ENCODE assay signal across 8 cellular contexts in the genomic region with DNA sequence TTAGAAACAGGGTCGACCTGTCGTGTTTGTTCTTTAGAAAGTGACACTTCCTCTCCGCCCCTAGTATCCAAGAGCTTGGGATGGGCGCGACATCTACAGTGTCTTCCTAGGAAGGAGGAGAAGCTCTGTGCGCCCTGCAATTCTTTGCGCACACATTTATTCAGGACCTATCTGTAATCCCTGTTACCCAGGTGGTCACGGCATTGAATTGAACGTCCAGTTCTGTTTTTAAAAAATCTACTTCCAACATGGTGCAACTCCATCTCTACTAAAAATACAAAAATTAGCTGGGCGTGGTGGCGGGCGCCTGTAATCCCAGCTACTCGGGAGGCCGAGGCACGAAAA. TPM values are rescaled to one million over a fixed set of nuclear protein-coding genes. Genes with fewer than 3 reads are reported as not detected.
DNase-seq lines count a peak whose midpoint lies in the region; ATAC-seq, FAIRE-seq and TF ChIP-seq lines count a peak whose summit lies in the region.

No MANE protein-coding gene starts in this region.

- H3K23ac ChIP-seq in mesenchymal stem cell (ENCODE audit: low read length in 2 of 2) = peak overlapping the region in 1 of 2 experiments; percentile 14

- H3K36me3 ChIP-seq in bronchial epithelial cell (ENCODE audit: control insufficient read depth, insufficient read depth, low read length) = no peaks in the 10 kb centered on the region
- peaks cover 12 to 26% of the 10 kb centered on the region in 2 experiments for H3K36me3 ChIP-seq in mesenchymal stem cell (ENCODE audit: control insufficient read depth in 1 of 2, insufficient read depth in 2 of 2, low read depth in 1 of 2, low read length in 2 of 2)
- peaks cover 0 to 4% of the 10 kb centered on the region in 2 donors for H3K36me3 ChIP-seq in thyroid gland

- peak overlapping the region; percentile 57 for H3K4me3 Mint-ChIP-seq in activated T-cell treated with anti-CD3 and anti-CD28 coated beads, Interleukin-2, amount 50 U/mL, for 4 hours

- TF ChIP-seq CTCF in bronchial epithelial cell (IDR thresholded peaks at IDR 0.05; ENCODE audit: insufficient read depth, low read length, severe bottlenecking) (no peak), thyroid gland (IDR thresholded peaks at IDR 0.05) (no peak)

- peak overlapping the region; percentile 97 for H2BK120ac ChIP-seq in mesenchymal stem cell (ENCODE audit: low read depth, low read length)

- peak overlapping the region; percentile 61 for H3K4me2 ChIP-seq in mesenchymal stem cell (ENCODE audit: low read length, poor library complexity, severe bottlenecking)

- H3K9ac ChIP-seq in mesenchymal stem cell (ENCODE audit: low read length) = peak overlapping the region; percentile 92

- peak overlapping the region; percentile 9 to 79 for H2BK12ac ChIP-seq in mesenchymal stem cell (ENCODE audit: low read length in 2 of 2)

- no peak for TF ChIP-seq POLR2A in thyroid gland (IDR thresholded peaks at IDR 0.05)

- peak overlapping the region in 1 of 2 experiments; percentile 47 for H3K4ac ChIP-seq in mesenchymal stem cell (ENCODE audit: low read depth in 1 of 2, low read length in 2 of 2)

- H3K27me3 ChIP-seq in bronchial epithelial cell (ENCODE audit: control insufficient read depth, insufficient read depth, low read length) (no peaks in the 10 kb centered on the region), mesenchymal stem cell (ENCODE audit: control insufficient read depth in 1 of 2, insufficient read depth in 1 of 2, low read length in 2 of 2) (no peaks in the 10 kb centered on the region), thyroid gland (no peaks in the 10 kb centered on the region)

- H3K27ac ChIP-seq in mesenchymal stem cell (ENCODE audit: low read length, poor library complexity, severe bottlenecking) = peak overlapping the region; percentile 99
- H3K27ac ChIP-seq in thyroid gland = peak overlapping the region in 2 of 3 donors; percentile 59 to 81

- H4K91ac ChIP-seq in mesenchymal stem cell (ENCODE audit: low read length) = no peak overlapping the region

- no peak for FAIRE-seq in bronchial epithelial cell (lab: Jason Lieb, UNC)

- no peak for ATAC-seq in activated T-cell treated with anti-CD3 and anti-CD28 coated beads, Interleukin-2, amount 50 U/mL, for 4 hours
- no peak for ATAC-seq in HG03196 (IDR thresholded peaks at IDR 0.05; ENCODE audit: unreplicated experiment)

- H4K8ac ChIP-seq in mesenchymal stem cell (ENCODE audit: low read length) = peak overlapping the region; percentile 66

- H2AK5ac ChIP-seq in mesenchymal stem cell (ENCODE audit: low read length, severe bottlenecking) = no peak overlapping the region

- no peaks in the 10 kb centered on the region for H3K9me3 Mint-ChIP-seq in activated T-cell treated with anti-CD3 and anti-CD28 coated beads, Interleukin-2, amount 50 U/mL, for 4 hours

- H3K36me3 Mint-ChIP-seq in activated T-cell treated with anti-CD3 and anti-CD28 coated beads, Interleukin-2, amount 50 U/mL, for 4 hours (ENCODE audit: insufficient read depth) = no peaks in the 10 kb centered on the region

- no peak for DNase-seq in activated T-cell treated with anti-CD3 and anti-CD28 coated beads, Interleukin-2, amount 50 U/mL, for 4 hours
- no peak for DNase-seq in activated T-cell treated with anti-CD3 and anti-CD28 coated beads, Interleukin-2, amount 50 U/mL, for 48 hours
- DNase-seq in bronchial epithelial cell (ENCODE audit: low read depth) (no peak), mesenchymal stem cell (no peak), thyroid gland (no peak), 8988T (no peak)
- no peak for DNase-seq in stimulated activated CD4-positive, alpha-beta T cell treated with anti-CD3 and anti-CD28 coated beads, Interleukin-2, amount 100 ng/mL, for 24 hours

- H3K4me1 Mint-ChIP-seq in activated T-cell treated with anti-CD3 and anti-CD28 coated beads, Interleukin-2, amount 50 U/mL, for 4 hours (ENCODE audit: low read depth) = peaks cover 24% of the 10 kb centered on the region

- peak overlapping the region; percentile 54 for H3K4me3 ChIP-seq in bronchial epithelial cell (ENCODE audit: low read depth, low read length)
- peak overlapping the region; percentile 87 to 94 for H3K4me3 ChIP-seq in mesenchymal stem cell (ENCODE audit: insufficient read depth in 1 of 2, low read depth in 1 of 2, low read length in 2 of 2)
- H3K4me3 ChIP-seq in thyroid gland (replicated peaks in 1 of 3) = peak overlapping the region in 2 of 3 donors; percentile 56 to 92

- H2AFZ ChIP-seq in mesenchymal stem cell (ENCODE audit: low read depth, low read length) = no peak overlapping the region

- intact Hi-C loops in thyroid gland (cut with DNase I) = loop anchor here (10.0 kb wide), 1 partner anchor 59 kb away; no protein-coding TSS in a partner anchor

- no peaks in the 10 kb centered on the region for H3K9me3 ChIP-seq in mesenchymal stem cell (ENCODE audit: control insufficient read depth, low read length)
- H3K9me3 ChIP-seq in thyroid gland = no peaks in the 10 kb centered on the region

- H3K18ac ChIP-seq in mesenchymal stem cell (ENCODE audit: low read depth in 1 of 2, low read length in 2 of 2) = peak overlapping the region in 1 of 2 experiments; percentile 94

- peaks cover 65% of the 10 kb centered on the region for H3K27me3 Mint-ChIP-seq in activated T-cell treated with anti-CD3 and anti-CD28 coated beads, Interleukin-2, amount 50 U/mL, for 4 hours (ENCODE audit: low read depth)

- peak overlapping the region; percentile 87 for H2BK5ac ChIP-seq in mesenchymal stem cell (ENCODE audit: low read depth, low read length, poor library complexity, severe bottlenecking)

- no peak overlapping the region for H2BK15ac ChIP-seq in mesenchymal stem cell (ENCODE audit: low read depth, poor library complexity, severe bottlenecking)

- peaks cover 13% of the 10 kb centered on the region for H3K4me1 ChIP-seq in mesenchymal stem cell (ENCODE audit: control insufficient read depth, insufficient read depth, low read depth, low read length)
- H3K4me1 ChIP-seq in thyroid gland = peaks cover 13 to 32% of the 10 kb centered on the region in 2 donors

- peak overlapping the region in 1 of 2 experiments; percentile 37 for H3K14ac ChIP-seq in mesenchymal stem cell (ENCODE audit: low read length in 2 of 2)

- H3K79me1 ChIP-seq in mesenchymal stem cell (replicated peaks; ENCODE audit: low read length, poor library complexity, severe bottlenecking) = peaks cover 4% of the 10 kb centered on the region

- WGBS in mesenchymal stem cell = 39% methylated on average over 15 of the region's 15 CpGs
- WGBS in thyroid gland, 2 donors = 31 to 38% methylated on average over 14 to 15 of the region's 15 CpGs

RNA-seq across cellular contexts. Expression of gene LAMB1, which starts 0.6 kb away (rescaled TPM):
- under 1 TPM; 0.26 to 0.46 (median 0.30) TPM for total RNA-seq in activated T-cell treated with anti-CD3 and anti-CD28 coated beads, Interleukin-2, amount 50 U/mL, for 4 hours
- total RNA-seq in bronchial epithelial cell (70.0 and 75.8 TPM in 2 replicates), thyroid gland (100 to 1,000 TPM; 103 to 112 (median 106) TPM)
- polyA plus RNA-seq in mesenchymal stem cell (2013, experiment 1 of 2) = 509 TPM
- polyA plus RNA-seq in mesenchymal stem cell (2013, experiment 2 of 2) = 467 TPM

Comparison
In these comparisons a context has a peak if more than half of its experiments do, and no peak if none do; other contexts are left out.
1. RNA of gene LAMB1, which starts 0.6 kb away (total RNA-seq): 103 to 112 TPM in thyroid gland and 70.0 to 75.8 TPM in bronchial epithelial cell; 0.26 to 0.46 TPM in activated T-cell treated with anti-CD3 and anti-CD28 coated beads, Interleukin-2, amount 50 U/mL, for 4 hours; every median in the first group is over 10 times any median in the second.
2. Peak in every context shown above with its lines, with median percentiles within 50 percentile points of each other: H3K4me3 ChIP-seq.